2 cellular contexts compared by ENCODE assay signal in genomic region chr17:76529643-76530488, GRCh38.
TF ChIP-seq lines count a peak whose summit lies in the region.

No MANE protein-coding gene starts in this region.

TF ChIP-seq in IMR-90, 13 proteins besides CTCF, POLR2A, EP300 and RAD21 (continued from another document):
- TF ChIP-seq, protein P1, sequence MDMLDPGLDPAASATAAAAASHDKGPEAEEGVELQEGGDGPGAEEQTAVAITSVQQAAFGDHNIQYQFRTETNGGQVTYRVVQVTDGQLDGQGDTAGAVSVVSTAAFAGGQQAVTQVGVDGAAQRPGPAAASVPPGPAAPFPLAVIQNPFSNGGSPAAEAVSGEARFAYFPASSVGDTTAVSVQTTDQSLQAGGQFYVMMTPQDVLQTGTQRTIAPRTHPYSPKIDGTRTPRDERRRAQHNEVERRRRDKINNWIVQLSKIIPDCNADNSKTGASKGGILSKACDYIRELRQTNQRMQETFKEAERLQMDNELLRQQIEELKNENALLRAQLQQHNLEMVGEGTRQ (IDR thresholded peaks at IDR 0.05; ENCODE audit: low read depth, low read length), result 0 out of 2 replicates have a peak, but pooled peaks have one; percentile 33
- peak; percentile 31; the same call in 1 of the 2 replicates for TF ChIP-seq MXI1 (IDR thresholded peaks at IDR 0.05; ENCODE audit: borderline replicate concordance, low read depth, low read length)
- TF ChIP-seq BHLHE40 (IDR thresholded peaks at IDR 0.05; ENCODE audit: low read depth, low read length), result peak; percentile 38; the same call in 1 of the 2 replicates
TF ChIP-seq in IMR-90: peak in this region for 4.

TF ChIP-seq in liver, 16 proteins besides CTCF, POLR2A, EP300 and RAD21 (continued from another document):
- TF ChIP-seq, protein P2, sequence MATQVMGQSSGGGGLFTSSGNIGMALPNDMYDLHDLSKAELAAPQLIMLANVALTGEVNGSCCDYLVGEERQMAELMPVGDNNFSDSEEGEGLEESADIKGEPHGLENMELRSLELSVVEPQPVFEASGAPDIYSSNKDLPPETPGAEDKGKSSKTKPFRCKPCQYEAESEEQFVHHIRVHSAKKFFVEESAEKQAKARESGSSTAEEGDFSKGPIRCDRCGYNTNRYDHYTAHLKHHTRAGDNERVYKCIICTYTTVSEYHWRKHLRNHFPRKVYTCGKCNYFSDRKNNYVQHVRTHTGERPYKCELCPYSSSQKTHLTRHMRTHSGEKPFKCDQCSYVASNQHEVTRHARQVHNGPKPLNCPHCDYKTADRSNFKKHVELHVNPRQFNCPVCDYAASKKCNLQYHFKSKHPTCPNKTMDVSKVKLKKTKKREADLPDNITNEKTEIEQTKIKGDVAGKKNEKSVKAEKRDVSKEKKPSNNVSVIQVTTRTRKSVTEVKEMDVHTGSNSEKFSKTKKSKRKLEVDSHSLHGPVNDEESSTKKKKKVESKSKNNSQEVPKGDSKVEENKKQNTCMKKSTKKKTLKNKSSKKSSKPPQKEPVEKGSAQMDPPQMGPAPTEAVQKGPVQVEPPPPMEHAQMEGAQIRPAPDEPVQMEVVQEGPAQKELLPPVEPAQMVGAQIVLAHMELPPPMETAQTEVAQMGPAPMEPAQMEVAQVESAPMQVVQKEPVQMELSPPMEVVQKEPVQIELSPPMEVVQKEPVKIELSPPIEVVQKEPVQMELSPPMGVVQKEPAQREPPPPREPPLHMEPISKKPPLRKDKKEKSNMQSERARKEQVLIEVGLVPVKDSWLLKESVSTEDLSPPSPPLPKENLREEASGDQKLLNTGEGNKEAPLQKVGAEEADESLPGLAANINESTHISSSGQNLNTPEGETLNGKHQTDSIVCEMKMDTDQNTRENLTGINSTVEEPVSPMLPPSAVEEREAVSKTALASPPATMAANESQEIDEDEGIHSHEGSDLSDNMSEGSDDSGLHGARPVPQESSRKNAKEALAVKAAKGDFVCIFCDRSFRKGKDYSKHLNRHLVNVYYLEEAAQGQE (IDR thresholded peaks at IDR 0.05), result peak; percentile 81
